ENCODE assay signal across 22 cellular contexts in genomic region chr11:120173771-120174170, GRCh38. TPM values are rescaled to one million over a fixed set of nuclear protein-coding genes. Genes with fewer than 3 reads are reported as not detected.
A peak's percentile ranks its signal among the peaks of the same experiment; 100 is the strongest.
DNase-seq lines count a peak whose midpoint lies in the region; ATAC-seq and TF ChIP-seq lines count a peak whose summit lies in the region.
"Had no signal": no experiment of that assay in that cellular context is flagged by ENCODE, and none has a peak within 500 bp of the region (broad histone marks: within the 10 kb centered on the region; RNA-seq: fewer than 3 reads in every experiment).

No MANE protein-coding gene starts in this region.

- no peaks in the 10 kb centered on the region for H3K36me3 Mint-ChIP-seq in brain
- H3K36me3 Mint-ChIP-seq: CD4-positive, CD25-positive, alpha-beta regulatory T cell had no signal

- H3K27me3 Mint-ChIP-seq in brain, result peaks cover 7% of the 10 kb centered on the region

- H3K27ac ChIP-seq in right atrium auricular region, result no peak overlapping the region
- no peak overlapping the region for H3K27ac ChIP-seq in heart right ventricle
- no peak overlapping the region for H3K27ac ChIP-seq in thyroid gland
- H3K27ac ChIP-seq: GM23248 had no signal

- 50 to 59% methylated on average over 5 of the region's 5 CpGs for WGBS in heart right ventricle, 2 donors
- WGBS in thyroid gland, 2 donors, result 41 to 51% methylated on average over 5 of the region's 5 CpGs

- peaks cover 0 to 5% (median 0%) of the 10 kb centered on the region in 5 experiments for H3K9me3 Mint-ChIP-seq in brain
- H3K9me3 Mint-ChIP-seq: CD4-positive, CD25-positive, alpha-beta regulatory T cell had no signal

- intact Hi-C loops in heart right ventricle (cut with DNase I) (loop anchor here in 9 of 10 donors (2.0 to 5.0 kb wide), 7 partner anchors 39 to 129 kb away; partner anchors contain the start of gene OAF (in 1 of the 9)), thyroid gland (cut with DNase I) (loop anchor here (5.0 kb wide), 2 partner anchors 54 to 129 kb away; no protein-coding TSS in a partner anchor)

- H3K36me3 ChIP-seq in right atrium auricular region (no peaks in the 10 kb centered on the region), heart right ventricle (no peaks in the 10 kb centered on the region), thyroid gland (no peaks in the 10 kb centered on the region)

- no peaks in the 10 kb centered on the region for H3K9me3 ChIP-seq in right atrium auricular region
- H3K9me3 ChIP-seq in heart right ventricle, result no peaks in the 10 kb centered on the region
- no peaks in the 10 kb centered on the region for H3K9me3 ChIP-seq in thyroid gland

- TF ChIP-seq POLR2A in thyroid gland (IDR thresholded peaks at IDR 0.05), result no peak

- peaks cover 0 to 21% of the 10 kb centered on the region in 2 donors for H3K4me1 ChIP-seq in right atrium auricular region
- H3K4me1 ChIP-seq in heart right ventricle, result peaks cover 3 to 33% (median 14%) of the 10 kb centered on the region in 9 donors
- peaks cover 0 to 9% of the 10 kb centered on the region in 2 donors for H3K4me1 ChIP-seq in thyroid gland

- no peak for ATAC-seq in heart right ventricle
- no peak for ATAC-seq in GM18502 (IDR thresholded peaks at IDR 0.05; ENCODE audit: poor library complexity, unreplicated experiment)
- ATAC-seq: Panc1 had no signal

- H3K4me1 Mint-ChIP-seq in brain, result peaks cover 34% of the 10 kb centered on the region

- TF ChIP-seq CTCF in right atrium auricular region (IDR thresholded peaks at IDR 0.05) (no peak), heart right ventricle (IDR thresholded peaks at IDR 0.05) (no peak), brain (conservative IDR thresholded peaks at IDR 0.05) (no peak), thyroid gland (IDR thresholded peaks at IDR 0.05) (no peak)

- no peak overlapping the region for H3K4me3 ChIP-seq in right atrium auricular region
- H3K4me3 ChIP-seq in heart right ventricle, result no peak overlapping the region
- no peak overlapping the region for H3K4me3 ChIP-seq in thyroid gland (replicated peaks in 1 of 3)
- H3K4me3 ChIP-seq: GM23248 had no signal

- DNase-seq in right atrium auricular region (ENCODE audit: low spot score) (peak; percentile 40), heart right ventricle (no peak), mesenteric fat pad (ENCODE audit: low spot score) (peak; percentile 84), thyroid gland (no peak), NCI-H524 treated with DMSO at 0.1 percent for 48 hours (lab: John Stamatoyannopoulos, UW) (no peak)
- DNase-seq: CD4-positive, CD25-positive, alpha-beta regulatory T cell; DMS79; GM23248; HCEC 1CT; KBM-7; MM.1S; NCI-H1048; NCI-H1417 treated with DMSO at 0.1 percent for 48 hours; NCI-H2029; NCI-H2227 treated with DMSO at 0.1 percent for 48 hours; NCI-H510A; NCI-H774; NK-92 treated with Interleukin-12 subunit alpha and Interleukin-12 subunit beta, amount 100 ng/mL, for 24 hours had no signal

- H3K27ac Mint-ChIP-seq in brain, result peak overlapping the region in 3 of 5 experiments; percentile 10 to 77 (median 27)
- H3K27ac Mint-ChIP-seq: CD4-positive, CD25-positive, alpha-beta regulatory T cell had no signal

- peaks cover 0 to 5% of the 10 kb centered on the region in 2 donors for H3K27me3 ChIP-seq in right atrium auricular region
- H3K27me3 ChIP-seq in heart right ventricle, result peaks cover 0 to 63% (median 28%) of the 10 kb centered on the region in 7 donors
- H3K27me3 ChIP-seq in thyroid gland, result no peaks in the 10 kb centered on the region

- no peak overlapping the region for H3K4me3 Mint-ChIP-seq in brain
- H3K4me3 Mint-ChIP-seq: CD4-positive, CD25-positive, alpha-beta regulatory T cell had no signal

RNA-seq across cellular contexts. Expression of gene TRIM29, which starts 35.9 kb away (rescaled TPM):
- total RNA-seq in right atrium auricular region, result 1 to 10 TPM in 1 of 2 donors, under 1 TPM in 1; 0.85 to 2.7 TPM
- under 1 TPM in 2 of 10 donors, not detected in 8; 0.30 to 0.64 TPM for total RNA-seq in heart right ventricle
- under 1 TPM in 1 of 2 donors, not detected in 1; 0.17 TPM for polyA plus RNA-seq in heart right ventricle
- polyA plus RNA-seq in brain (ENCODE audit: insufficient read depth, low read depth, low replicate concordance), result 2.5 TPM
- 1.3 TPM for total RNA-seq in mesenteric fat pad
- total RNA-seq in thyroid gland, result 1 to 10 TPM in 3 of 4 donors, not detected in 1; 1.4 to 3.7 (median 1.6) TPM
- total RNA-seq: A673; CD4-positive, CD25-positive, alpha-beta regulatory T cell; GM23248 had no signal
- polyA plus RNA-seq: CD4-positive, CD25-positive, alpha-beta regulatory T cell had no signal

RNA-seq across cellular contexts. Expression of gene OAF, which starts 37.1 kb away (rescaled TPM):
- total RNA-seq in right atrium auricular region (10 to 100 TPM; 27.9 to 43.6 TPM), heart right ventricle (10 to 100 TPM in 7 of 10 donors, 1 to 10 TPM in 3; 8.4 to 41.6 (median 13.8) TPM), mesenteric fat pad (68.4 TPM), thyroid gland (10 to 100 TPM; 31.7 to 77.1 (median 36.2) TPM)
- polyA plus RNA-seq in heart right ventricle (10 to 100 TPM; 20.2 to 40.5 TPM), brain (ENCODE audit: insufficient read depth, low read depth, low replicate concordance) (13.7 TPM)

Comparison
In these comparisons a context has a peak if more than half of its experiments do, and no peak if none do; other contexts are left out.
1. DNase-seq: peak in right atrium auricular region (single experiment) and mesenteric fat pad (single experiment); none in heart right ventricle (0 of 2), thyroid gland (0 of 2) and NCI-H524 treated with DMSO at 0.1 percent for 48 hours (single experiment).